1 cellular context compared by ENCODE assay signal in the genomic region with DNA sequence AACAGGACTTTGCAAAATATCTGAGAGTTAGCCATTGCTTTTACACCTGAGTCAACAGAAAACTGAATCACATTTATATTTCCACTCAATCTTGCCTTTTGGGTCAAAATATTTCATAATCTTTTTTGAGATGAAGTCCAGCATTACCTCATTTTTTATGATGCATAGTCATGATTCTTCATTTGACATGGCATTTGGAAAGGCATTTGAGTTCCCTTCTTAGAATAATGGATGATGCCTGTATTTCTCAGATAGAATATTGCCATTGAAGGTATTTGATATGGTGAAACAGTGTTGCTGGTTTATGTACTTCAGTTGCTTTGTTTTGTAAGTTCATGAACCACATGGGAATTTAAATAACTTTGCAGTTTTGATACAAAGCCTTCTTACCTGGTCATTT.
TF ChIP-seq lines count a peak whose summit lies in the region.

No MANE protein-coding gene starts in this region.

TF ChIP-seq in SK-N-SH, 30 proteins besides CTCF, POLR2A, EP300 and RAD21 (continued from another document):
- TF ChIP-seq, protein P1, sequence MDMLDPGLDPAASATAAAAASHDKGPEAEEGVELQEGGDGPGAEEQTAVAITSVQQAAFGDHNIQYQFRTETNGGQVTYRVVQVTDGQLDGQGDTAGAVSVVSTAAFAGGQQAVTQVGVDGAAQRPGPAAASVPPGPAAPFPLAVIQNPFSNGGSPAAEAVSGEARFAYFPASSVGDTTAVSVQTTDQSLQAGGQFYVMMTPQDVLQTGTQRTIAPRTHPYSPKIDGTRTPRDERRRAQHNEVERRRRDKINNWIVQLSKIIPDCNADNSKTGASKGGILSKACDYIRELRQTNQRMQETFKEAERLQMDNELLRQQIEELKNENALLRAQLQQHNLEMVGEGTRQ (IDR thresholded peaks at IDR 0.05; ENCODE audit: borderline replicate concordance, low read depth, low read length) = no peak
- TF ChIP-seq EZH2phosphoT487 (IDR thresholded peaks at IDR 0.05; ENCODE audit: borderline replicate concordance, low read depth) = no peak
- no peak for TF ChIP-seq SMC3 (IDR thresholded peaks at IDR 0.05; ENCODE audit: low read depth, low read length)
